10 cellular contexts compared by ENCODE assay signal in genomic region chr12:78584695-78585094, GRCh38.
DNase-seq lines count a peak whose midpoint lies in the region; ATAC-seq and TF ChIP-seq lines count a peak whose summit lies in the region.
"Had no signal": no experiment of that assay in that cellular context is flagged by ENCODE, and none has a peak within 500 bp of the region (broad histone marks: within the 10 kb centered on the region; RNA-seq: fewer than 3 reads in every experiment).

No MANE protein-coding gene starts in this region.

- DNase-seq in MCF 10A (ENCODE audit: unreplicated experiment), result peak; percentile 50
- DNase-seq in breast epithelium (ENCODE audit: low spot score in 2 of 2), result no peak
- peak; percentile 22 for DNase-seq in NCI-H446 treated with DMSO at 0.1 percent for 48 hours (lab: John Stamatoyannopoulos, UW)
- peak; percentile 29 for DNase-seq in epithelial cell of esophagus (ENCODE audit: low read depth)
- no peak for DNase-seq in upper lobe of right lung
- DNase-seq in AG08396 (ENCODE audit: low spot score), result no peak
- no peak for DNase-seq in glutamatergic neuron
- DNase-seq: activated CD4-positive, alpha-beta T cell treated with anti-CD3 and anti-CD28 coated beads, Interleukin-2, amount 50 U/mL, for 1 hour; stimulated activated CD8-positive, alpha-beta memory T cell treated with anti-CD3 and anti-CD28 coated beads, Interleukin-4, amount 100 ng/mL, for 48 hours had no signal

- H3K4me1 Mint-ChIP-seq in MCF 10A (ENCODE audit: insufficient read depth, unreplicated experiment) (no peaks in the 10 kb centered on the region), glutamatergic neuron (ENCODE audit: low read depth, unreplicated experiment) (no peaks in the 10 kb centered on the region)

- ATAC-seq in upper lobe of right lung (no peak), HG03196 (IDR thresholded peaks at IDR 0.05; ENCODE audit: unreplicated experiment) (no peak)

- TF ChIP-seq CTCF in MCF 10A (IDR thresholded peaks at IDR 0.05; ENCODE audit: unreplicated experiment) (peak; percentile 29), breast epithelium (IDR thresholded peaks at IDR 0.05) (no peak), epithelial cell of esophagus (IDR thresholded peaks at IDR 0.05; ENCODE audit: insufficient read depth, low read depth, low read length, missing control alignments) (no peak), upper lobe of right lung (IDR thresholded peaks at IDR 0.05) (peak; percentile 20), glutamatergic neuron (IDR thresholded peaks at IDR 0.05; ENCODE audit: partially characterized antibody, unreplicated experiment) (no peak)

- H3K4me3 ChIP-seq in breast epithelium (no peak overlapping the region), epithelial cell of esophagus (ENCODE audit: low read length) (no peak overlapping the region), upper lobe of right lung (no peak overlapping the region)

- H3K9me3 ChIP-seq in breast epithelium (peaks cover 15 to 24% of the 10 kb centered on the region in 2 donors), upper lobe of right lung (peaks cover 5% of the 10 kb centered on the region)

- H3K27ac Mint-ChIP-seq in MCF 10A (ENCODE audit: low read depth, unreplicated experiment) (no peak overlapping the region), glutamatergic neuron (ENCODE audit: unreplicated experiment) (no peak overlapping the region)

- H3K36me3 Mint-ChIP-seq in MCF 10A (ENCODE audit: insufficient read depth, unreplicated experiment) (peaks cover 7% of the 10 kb centered on the region), glutamatergic neuron (ENCODE audit: unreplicated experiment) (peaks cover 21% of the 10 kb centered on the region)

- H3K9me3 Mint-ChIP-seq in MCF 10A (ENCODE audit: unreplicated experiment), result peaks cover 13% of the 10 kb centered on the region
- H3K9me3 Mint-ChIP-seq in glutamatergic neuron (ENCODE audit: unreplicated experiment), result no peaks in the 10 kb centered on the region

- TF ChIP-seq POLR2A in breast epithelium (IDR thresholded peaks at IDR 0.05), result no peak

- H3K27me3 Mint-ChIP-seq in MCF 10A (ENCODE audit: insufficient read depth, unreplicated experiment), result no peaks in the 10 kb centered on the region
- no peaks in the 10 kb centered on the region for H3K27me3 Mint-ChIP-seq in glutamatergic neuron (ENCODE audit: unreplicated experiment)

- no peaks in the 10 kb centered on the region for H3K4me1 ChIP-seq in breast epithelium
- no peaks in the 10 kb centered on the region for H3K4me1 ChIP-seq in upper lobe of right lung

- no peak overlapping the region for H3K27ac ChIP-seq in breast epithelium
- no peak overlapping the region for H3K27ac ChIP-seq in upper lobe of right lung

- H3K4me3 Mint-ChIP-seq in MCF 10A (ENCODE audit: unreplicated experiment) (no peak overlapping the region), glutamatergic neuron (ENCODE audit: unreplicated experiment) (no peak overlapping the region)

- intact Hi-C loops in MCF 10A (cut with micrococcal nuclease), result loop anchor here (2.0 kb wide), 1 partner anchor 404 kb away; no protein-coding TSS in a partner anchor
- intact Hi-C loops in breast epithelium (cut with DNase I; ENCODE audit: low total_unique reads), result no loop called here
- intact Hi-C loops in upper lobe of right lung (cut with DNase I), result no loop called here

- CTCF ChIA-PET in MCF 10A (lab: Yijun Ruan, JAX), result interaction anchor here (0.9 kb wide), 1 partner anchor 114 kb away, joined by 3 read pairs; no protein-coding TSS in a partner anchor

- POLR2A ChIA-PET in MCF 10A (lab: Yijun Ruan, JAX), result no interaction called here

- no peaks in the 10 kb centered on the region for H3K27me3 ChIP-seq in breast epithelium
- no peaks in the 10 kb centered on the region for H3K27me3 ChIP-seq in upper lobe of right lung

- no TSS peak for BruUV-seq in MCF 10A (replicated peaks; lab: Mats Ljungman, UMichigan)

- H3K36me3 ChIP-seq in breast epithelium (peaks cover 4% of the 10 kb centered on the region), upper lobe of right lung (no peaks in the 10 kb centered on the region)

Comparison
In these comparisons a context has a peak if more than half of its experiments do, and no peak if none do; other contexts are left out.
1. DNase-seq: peak in MCF 10A (single experiment), NCI-H446 treated with DMSO at 0.1 percent for 48 hours (single experiment) and epithelial cell of esophagus (single experiment); none in breast epithelium (0 of 2), upper lobe of right lung (single experiment), AG08396 (single experiment) and glutamatergic neuron (single experiment).
2. CTCF ChIP-seq: peak in MCF 10A (single experiment) and upper lobe of right lung (single experiment); none in breast epithelium (0 of 3), epithelial cell of esophagus (single experiment) and glutamatergic neuron (single experiment).